Comparison of ENCODE assay signal across 21 cellular contexts in genomic region chr10:122390679-122391078, GRCh38.
"Had no signal": no experiment of that assay in that cellular context is flagged by ENCODE, and none has a peak within 500 bp of the region (broad histone marks: within the 10 kb centered on the region; RNA-seq: fewer than 3 reads in every experiment).

No MANE protein-coding gene starts in this region.

- H3K27ac ChIP-seq: esophagus squamous epithelium, neutrophil, pancreas, stomach, testis, tibial nerve, upper lobe of left lung had no signal

- H3K4me1 ChIP-seq: testis had no signal

- H3K36me3 ChIP-seq: neutrophil had no signal

- DNase-seq: cerebellar nuclear complex; cortex of kidney; effector memory CD8-positive, alpha-beta T cell; erythroblast; esophagus squamous epithelium; foreskin melanocyte; hypothalamus; mesenchymal stem cell; naive thymus-derived CD8-positive, alpha-beta T cell; pancreas; stimulated activated CD4-positive, alpha-beta T cell treated with anti-CD3 and anti-CD28 coated beads, Interleukin-2, amount 100 ng/mL, for 24 hours; stimulated activated CD4-positive, alpha-beta T cell treated with anti-CD3 and anti-CD28 coated beads, Interleukin-4, amount 100 ng/mL, for 24 hours; stimulated activated naive CD4-positive, alpha-beta T cell treated with Interleukin-2 at 50 U/mL for 16 hours; stomach; testis; upper lobe of left lung had no signal

- H3K27me3 ChIP-seq: esophagus squamous epithelium, neutrophil, pancreas, stomach, testis, tibial nerve, upper lobe of left lung had no signal

- ATAC-seq: effector memory CD8-positive, alpha-beta T cell; left lobe of liver; naive thymus-derived CD8-positive, alpha-beta T cell; pancreas; sciatic nerve; stimulated activated effector memory CD8-positive, alpha-beta T cell treated with anti-CD3 and anti-CD28 coated beads, Interleukin-12 subunit alpha, Interleukin-12 subunit beta, amount 100 ng/mL, for 72 hours had no signal

- H3K9me3 ChIP-seq: esophagus squamous epithelium, neutrophil, pancreas, stomach, testis, tibial nerve, upper lobe of left lung had no signal

- H3K4me3 ChIP-seq: esophagus squamous epithelium, pancreas, stomach, testis, tibial nerve, upper lobe of left lung had no signal
